Comparison of ENCODE assay signal across 19 cellular contexts in genomic region chr3:131756405-131756804, GRCh38.
"Had no signal": no experiment of that assay in that cellular context is flagged by ENCODE, and none has a peak within 500 bp of the region (broad histone marks: within the 10 kb centered on the region; RNA-seq: fewer than 3 reads in every experiment).

No MANE protein-coding gene starts in this region.

- H3K27ac ChIP-seq: brain microvascular endothelial cell, cardiac muscle cell had no signal

- H3K4me3 ChIP-seq: cardiac muscle cell had no signal

- H3K27me3 ChIP-seq: brain microvascular endothelial cell, cardiac muscle cell had no signal

- ATAC-seq: activated CD8-positive, alpha-beta T cell treated with anti-CD3 and anti-CD28 coated beads for 36 hours; activated T-cell treated with anti-CD3 and anti-CD28 coated beads, Interleukin-2, amount 50 U/mL, for 72 hours; PC-3; T-helper 17 cell had no signal

- DNase-seq: activated CD4-positive, CD25-positive, alpha-beta regulatory T cell; activated CD8-positive, alpha-beta memory T cell treated with anti-CD3 and anti-CD28 coated beads, Interleukin-2, amount 50 U/mL, for 4 hours; activated CD8-positive, alpha-beta T cell treated with anti-CD3 and anti-CD28 coated beads for 36 hours; activated gamma-delta T cell treated with Interleukin-2 at 50 U/mL for 16 hours; activated naive CD4-positive, alpha-beta T cell treated with anti-CD3 and anti-CD28 coated beads, Interleukin-2, amount 10 ng/mL, durations not matched to agents 7 days and 5 days; activated naive CD8-positive, alpha-beta T cell treated with anti-CD3 and anti-CD28 coated beads for 36 hours; activated T-cell treated with anti-CD3 and anti-CD28 coated beads, Interleukin-2, amount 50 U/mL, for 72 hours; brain microvascular endothelial cell; NCI-H1092; NCI-H1930; NCI-H345; NCI-H510A; NCI-H526 treated with DMSO at 0.1 percent for 48 hours; NCI-H82; PC-3; SIG-M5; T-helper 17 cell; T-helper 9 cell had no signal

- H3K36me3 ChIP-seq: brain microvascular endothelial cell, cardiac muscle cell had no signal
